In genomic region chr4:107845721-107846120, GRCh38 we compare ENCODE assay signal across 28 cellular contexts.
"Had no signal": no experiment of that assay in that cellular context is flagged by ENCODE, and none has a peak within 500 bp of the region (broad histone marks: within the 10 kb centered on the region; RNA-seq: fewer than 3 reads in every experiment).

No MANE protein-coding gene starts in this region.

- FAIRE-seq: frontal cortex, pancreas had no signal

- H3K27ac Mint-ChIP-seq: endodermal cell; immature natural killer cell; natural killer cell; stimulated activated naive CD8-positive, alpha-beta T cell treated with anti-CD3 and anti-CD28 coated beads, Interleukin-15, amount 100 ng/mL, for 72 hours had no signal

- H3K9me3 ChIP-seq: colonic mucosa, esophagus squamous epithelium, lower lobe of right lung, pancreas, right lobe of liver, vagina had no signal

- ATAC-seq: left colon; left ventricle myocardium superior; natural killer cell; pancreas; right lobe of liver; stimulated activated naive CD8-positive, alpha-beta T cell treated with anti-CD3 and anti-CD28 coated beads, Interleukin-15, amount 100 ng/mL, for 72 hours had no signal

- H3K4me3 Mint-ChIP-seq: dendritic cell treated with granulocyte-macrophage colony-stimulating factor and Interleukin-4, amounts not matched to agents 40 ng/mL and 50 ng/mL, for 4 days; endodermal cell; immature natural killer cell; natural killer cell; stimulated activated naive CD8-positive, alpha-beta T cell treated with anti-CD3 and anti-CD28 coated beads, Interleukin-15, amount 100 ng/mL, for 72 hours had no signal

- DNase-seq: colonic mucosa; effector CD8-positive, alpha-beta T cell; endodermal cell; esophagus squamous epithelium; hypothalamus; immature natural killer cell; islet precursor cell; kidney glomerular epithelial cell; left colon; left ventricle myocardium superior; lower lobe of right lung; natural killer cell; occipital lobe; pancreas; retina; right lobe of liver; stimulated activated CD4-positive, alpha-beta T cell treated with anti-CD3 and anti-CD28 coated beads, Interleukin-12 subunit alpha, Interleukin-12 subunit beta, amount 100 ng/mL, for 4 hours; stimulated activated CD4-positive, alpha-beta T cell treated with anti-CD3 and anti-CD28 coated beads, Interleukin-1b, Interleukin-23, amount 100 ng/mL, for 48 hours; stimulated activated CD4-positive, alpha-beta T cell treated with anti-CD3 and anti-CD28 coated beads, Interleukin-4, amount 100 ng/mL, for 1 hour; stimulated activated CD8-positive, alpha-beta memory T cell treated with anti-CD3 and anti-CD28 coated beads, Interleukin-4, amount 100 ng/mL, for 48 hours; stimulated activated naive CD4-positive, alpha-beta T cell; stimulated activated naive CD8-positive, alpha-beta T cell treated with anti-CD3 and anti-CD28 coated beads, Interleukin-15, amount 100 ng/mL, for 72 hours; trophoblast cell had no signal

- H3K4me2 ChIP-seq: smooth muscle cell had no signal

- H3K27me3 Mint-ChIP-seq: dendritic cell treated with granulocyte-macrophage colony-stimulating factor and Interleukin-4, amounts not matched to agents 40 ng/mL and 50 ng/mL, for 4 days had no signal

- H3K4me1 ChIP-seq: colonic mucosa, pancreas, right lobe of liver, suprapubic skin, vagina had no signal

- H3K27me3 ChIP-seq: colonic mucosa, esophagus squamous epithelium, pancreas, right lobe of liver, suprapubic skin, vagina had no signal

- H3K4me3 ChIP-seq: colonic mucosa, esophagus squamous epithelium, lower lobe of right lung, pancreas, right lobe of liver, smooth muscle cell, suprapubic skin, vagina had no signal

- H3K4me1 Mint-ChIP-seq: endodermal cell; immature natural killer cell; stimulated activated naive CD8-positive, alpha-beta T cell treated with anti-CD3 and anti-CD28 coated beads, Interleukin-15, amount 100 ng/mL, for 72 hours had no signal

- H3K9me3 Mint-ChIP-seq: stimulated activated naive CD8-positive, alpha-beta T cell treated with anti-CD3 and anti-CD28 coated beads, Interleukin-15, amount 100 ng/mL, for 72 hours had no signal

- H3K36me3 ChIP-seq: colonic mucosa, esophagus squamous epithelium, lower lobe of right lung, pancreas, right lobe of liver, suprapubic skin, vagina had no signal

- H3K27ac ChIP-seq: colonic mucosa, esophagus squamous epithelium, lower lobe of right lung, pancreas, right lobe of liver, suprapubic skin, vagina had no signal

- H3K36me3 Mint-ChIP-seq: immature natural killer cell, natural killer cell had no signal
